In the genomic region with DNA sequence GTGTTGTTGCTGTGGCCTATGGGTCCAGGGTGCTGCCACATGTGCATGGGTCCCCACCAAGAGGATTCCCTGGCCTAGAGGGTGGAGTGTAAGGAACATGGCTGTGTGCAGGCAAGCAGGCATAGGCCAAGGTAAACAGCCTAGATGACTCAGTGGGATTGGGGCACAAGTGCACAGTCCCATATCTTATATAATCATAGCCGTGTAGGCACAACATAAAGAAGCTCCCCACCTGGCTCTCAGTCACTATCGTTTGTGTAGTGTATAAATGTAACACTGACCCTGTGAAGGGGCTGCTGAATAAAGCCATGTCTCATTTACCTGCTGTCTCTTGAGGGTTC, we compare ENCODE assay signal across 14 cellular contexts. TPM values are rescaled to one million over a fixed set of nuclear protein-coding genes. Genes with fewer than 3 reads are reported as not detected.
DNase-seq lines count a peak whose midpoint lies in the region; ATAC-seq and TF ChIP-seq lines count a peak whose summit lies in the region.
"Had no signal": no experiment of that assay in that cellular context is flagged by ENCODE, and none has a peak within 500 bp of the region (broad histone marks: within the 10 kb centered on the region; RNA-seq: fewer than 3 reads in every experiment).

No MANE protein-coding gene starts in this region.

- H3K9me3 ChIP-seq in BLaER1, result no peaks in the 10 kb centered on the region
- no peaks in the 10 kb centered on the region for H3K9me3 ChIP-seq in RWPE2 (ENCODE audit: severe bottlenecking)
- no peaks in the 10 kb centered on the region for H3K9me3 ChIP-seq in mucosa of descending colon

- DNase-seq in RWPE2 (ENCODE audit: low spot score) (peak; percentile 42), mucosa of descending colon (no peak), G401 (ENCODE audit: low spot score) (no peak), activated gamma-delta T cell treated with Interleukin-2 at 50 U/mL for 16 hours (no peak)
- DNase-seq: CD4-positive, alpha-beta T cell had no signal

- in situ Hi-C loops in G401 (cut with HindIII; ENCODE audit: low sequenced_read_pairs), result no loop called here

- TF ChIP-seq CTCF in RWPE2 (IDR thresholded peaks at IDR 0.05; ENCODE audit: poor library complexity, severe bottlenecking) (no peak), mucosa of descending colon (IDR thresholded peaks at IDR 0.05) (no peak)

- intact Hi-C loops in mucosa of descending colon (cut with DNase I, micrococcal nuclease), result loop anchor here (5.0 to 10.0 kb wide), 3 partner anchors 72 to 280 kb away; no protein-coding TSS in a partner anchor

- H3K4me2 ChIP-seq in BLaER1, result peak overlapping the region; percentile 16; the same call in 1 of the 2 replicates
- H3K4me2 ChIP-seq: GM23338 had no signal

- H3K4me1 ChIP-seq in BLaER1 (peaks cover 31% of the 10 kb centered on the region), RWPE2 (ENCODE audit: insufficient read depth, poor library complexity, severe bottlenecking) (no peaks in the 10 kb centered on the region), mucosa of descending colon (ENCODE audit: low read depth) (peaks cover 7% of the 10 kb centered on the region)

- H3K36me3 ChIP-seq in BLaER1 (no peaks in the 10 kb centered on the region), RWPE2 (ENCODE audit: low read depth) (no peaks in the 10 kb centered on the region), mucosa of descending colon (ENCODE audit: low read depth) (no peaks in the 10 kb centered on the region)

- no peaks in the 10 kb centered on the region for H4K20me1 ChIP-seq in BLaER1

- H3K4me3 ChIP-seq in BLaER1, result no peak overlapping the region
- H3K4me3 ChIP-seq in RWPE2 (ENCODE audit: severe bottlenecking), result no peak overlapping the region
- H3K4me3 ChIP-seq in mucosa of descending colon, result no peak overlapping the region
- H3K4me3 ChIP-seq: GM12878, GM23338 had no signal

- no peak overlapping the region for H3K9ac ChIP-seq in BLaER1

- H3K27me3 ChIP-seq in BLaER1 (no peaks in the 10 kb centered on the region), RWPE2 (ENCODE audit: insufficient read depth, poor library complexity, severe bottlenecking) (no peaks in the 10 kb centered on the region)

- ATAC-seq in RWPE2 (ENCODE audit: low read depth) (no peak), mucosa of descending colon (peak; percentile 13), GM21619 (IDR thresholded peaks at IDR 0.05; ENCODE audit: unreplicated experiment) (no peak)

- no peak overlapping the region for H3K27ac ChIP-seq in BLaER1
- no peak overlapping the region for H3K27ac ChIP-seq in RWPE2 (ENCODE audit: poor library complexity, severe bottlenecking)

RNA-seq across cellular contexts. Expression of a gene that starts 15.7 kb away (rescaled TPM):
- not detected for total RNA-seq in mucosa of descending colon
- not detected in 2 replicates for total RNA-seq in G401 (2014; rRNA removed; shearing (Covaris generic))
- total RNA-seq: A172; Calu3; CD4-positive, alpha-beta T cell; Daoy; GM12878; GM23338; H9; HT1080 had no signal

RNA-seq across cellular contexts. Expression of a gene that starts 19.1 kb away (rescaled TPM):
- total RNA-seq in mucosa of descending colon, result not detected
- total RNA-seq in G401 (2014; rRNA removed; shearing (Covaris generic)), result not detected in 2 replicates
- total RNA-seq: A172; Calu3; CD4-positive, alpha-beta T cell; GM12878; GM23338; H9; HT1080 had no signal

RNA-seq across cellular contexts. Expression of a gene that starts 34.6 kb away (rescaled TPM):
- total RNA-seq in mucosa of descending colon, result not detected
- total RNA-seq in G401 (2014; rRNA removed; shearing (Covaris generic)), result not detected in 2 replicates
- total RNA-seq: A172; Calu3; CD4-positive, alpha-beta T cell; Daoy; GM23338; H9; HT1080 had no signal

RNA-seq across cellular contexts. Expression of a gene that starts 46.0 kb away (rescaled TPM):
- not detected for total RNA-seq in mucosa of descending colon
- not detected in 2 replicates for total RNA-seq in G401 (2014; rRNA removed; shearing (Covaris generic))
- total RNA-seq: A172; Calu3; CD4-positive, alpha-beta T cell; Daoy; GM12878; H9; HT1080 had no signal
